14 cellular contexts compared by ENCODE assay signal in genomic region chr1:204574856-204575145, GRCh38. TPM values are rescaled to one million over a fixed set of nuclear protein-coding genes. Genes with fewer than 3 reads are reported as not detected.
DNase-seq lines count a peak whose midpoint lies in the region; ATAC-seq and TF ChIP-seq lines count a peak whose summit lies in the region.
"Had no signal": no experiment of that assay in that cellular context is flagged by ENCODE, and none has a peak within 500 bp of the region (broad histone marks: within the 10 kb centered on the region; RNA-seq: fewer than 3 reads in every experiment).

No MANE protein-coding gene starts in this region.

- H3K4me3 ChIP-seq in AG10803 (ENCODE audit: low read length) (no peak overlapping the region), DOHH2 (ENCODE audit: low read length) (no peak overlapping the region)

- 0 out of 2 replicates have a peak, but pooled peaks cover 3% of the 10 kb centered on the region for H4K20me1 ChIP-seq in DOHH2 (ENCODE audit: control insufficient read depth, insufficient read depth, low read depth, low read length)

- TF ChIP-seq CTCF in AG10803 (conservative IDR thresholded peaks at IDR 0.05; ENCODE audit: low read length) (no peak), DOHH2 (IDR thresholded peaks at IDR 0.05; ENCODE audit: low read depth, low read length, poor library complexity, severe bottlenecking) (no peak)

- peaks cover 32% of the 10 kb centered on the region for H3K4me1 Mint-ChIP-seq in T-helper 17 cell

- H3K4me3 Mint-ChIP-seq in T-helper 17 cell: no peak overlapping the region
- H3K4me3 Mint-ChIP-seq: natural killer cell had no signal

- no peaks in the 10 kb centered on the region for H3K27me3 ChIP-seq in DOHH2 (ENCODE audit: control insufficient read depth, low read length)

- peak overlapping the region; percentile 27; the same call in 1 of the 2 replicates for H3K4me2 ChIP-seq in DOHH2 (ENCODE audit: low read length)

- H3K27me3 Mint-ChIP-seq in T-helper 17 cell: no peaks in the 10 kb centered on the region

- DNase-seq in AG10803 (ENCODE audit: low read depth) (peak; percentile 42), T-helper 17 cell (no peak), myocyte (ENCODE audit: low read depth) (peak; percentile 43), kidney glomerular epithelial cell (lab: John Stamatoyannopoulos, UW) (no peak), HPDE6-E6E7 (ENCODE audit: extremely low spot score) (no peak), NCI-H2196 (lab: John Stamatoyannopoulos, UW; ENCODE audit: unreplicated experiment) (no peak)
- no peak for DNase-seq in stimulated activated naive CD4-positive, alpha-beta T cell treated with Interleukin-2 at 50 U/mL for 16 hours (lab: John Stamatoyannopoulos, UW)
- DNase-seq: activated CD8-positive, alpha-beta memory T cell treated with anti-CD3 and anti-CD28 coated beads for 24 hours; activated gamma-delta T cell; DMS53; GOT3; natural killer cell; NCI-H1092 had no signal

- H3K27ac Mint-ChIP-seq in T-helper 17 cell: peak overlapping the region; percentile 62
- H3K27ac Mint-ChIP-seq: natural killer cell had no signal

- ATAC-seq in T-helper 17 cell: no peak
- ATAC-seq: natural killer cell had no signal

- H3K36me3 ChIP-seq in DOHH2 (ENCODE audit: control insufficient read depth, low read length): peaks cover 12% of the 10 kb centered on the region

- H3K9me3 ChIP-seq in DOHH2 (ENCODE audit: control insufficient read depth, insufficient read depth, low read length) (no peaks in the 10 kb centered on the region), T-helper 17 cell (ENCODE audit: control insufficient read depth, low read length, poor library complexity, severe bottlenecking) (no peaks in the 10 kb centered on the region)

- no peaks in the 10 kb centered on the region for H3K79me2 ChIP-seq in DOHH2 (ENCODE audit: control insufficient read depth, low read length)

- H3K27ac ChIP-seq in DOHH2 (ENCODE audit: low read depth, low read length): no peak overlapping the region

- H3K4me1 ChIP-seq in DOHH2 (ENCODE audit: control insufficient read depth, low read length): peaks cover 40% of the 10 kb centered on the region

- no peaks in the 10 kb centered on the region for H3K9me2 ChIP-seq in DOHH2 (replicated peaks; ENCODE audit: control insufficient read depth, low read length)

- H3F3A ChIP-seq in DOHH2 (ENCODE audit: control insufficient read depth, insufficient read depth): no peaks in the 10 kb centered on the region

- H3K36me3 Mint-ChIP-seq in T-helper 17 cell (ENCODE audit: low read depth): no peaks in the 10 kb centered on the region
- H3K36me3 Mint-ChIP-seq: natural killer cell had no signal

RNA-seq across cellular contexts. Expression of gene MDM4, which starts 58.6 kb away (rescaled TPM):
- total RNA-seq in T-helper 17 cell: 100 to 1,000 TPM; 205 to 225 TPM
- total RNA-seq in myocyte: 27.7 and 36.3 TPM in 2 replicates
- 11.2 TPM for polyA plus RNA-seq in myocyte (2012)

Comparison
In these comparisons a context has a peak if more than half of its experiments do, and no peak if none do; other contexts are left out.
1. DNase-seq: peak in AG10803 (single experiment) and myocyte (single experiment); none in T-helper 17 cell (0 of 3), kidney glomerular epithelial cell (single experiment), stimulated activated naive CD4-positive, alpha-beta T cell treated with Interleukin-2 at 50 U/mL for 16 hours (single experiment), HPDE6-E6E7 (single experiment) and NCI-H2196 (single experiment).